ENCODE assay signal across 12 cellular contexts in genomic region chr1:63868220-63868897, GRCh38.
DNase-seq lines count a peak whose midpoint lies in the region; ATAC-seq, FAIRE-seq and TF ChIP-seq lines count a peak whose summit lies in the region.
"Had no signal": no experiment of that assay in that cellular context is flagged by ENCODE, and none has a peak within 500 bp of the region (broad histone marks: within the 10 kb centered on the region; RNA-seq: fewer than 3 reads in every experiment).

No MANE protein-coding gene starts in this region.

- dilution Hi-C loops in keratinocyte (cut with MboI; ENCODE audit: extremely low pct_ligation_motif_present, low sequenced_read_pairs): no loop called here

- WGBS in A549 (ENCODE audit: missing lambda C conversion rate): 58% methylated on average over 7 of the region's 7 CpGs

- peaks cover 30% of the 10 kb centered on the region for H3K4me1 ChIP-seq in A549
- H3K4me1 ChIP-seq in HCT116 (ENCODE audit: control insufficient read depth in 1 of 2, insufficient read depth in 2 of 2, low read length in 2 of 2): peaks cover 3 to 17% of the 10 kb centered on the region in 2 experiments; a peak in 3 of 4 replicates
- peaks cover 30% of the 10 kb centered on the region for H3K4me1 ChIP-seq in keratinocyte (ENCODE audit: control insufficient read depth, extremely low read depth, insufficient read depth, low read length)

- TF ChIP-seq CTCF in A549 (IDR thresholded peaks at IDR 0.05) (no peak), HCT116 (IDR thresholded peaks at IDR 0.05 in 2 of 3, conservative IDR thresholded peaks at IDR 0.05 in 1 of 3; ENCODE audit: borderline replicate concordance in 1 of 3, insufficient read depth in 1 of 3, low read depth in 2 of 3, low read length in 2 of 3) (peak in 1 of 3 experiments; percentile 19; a peak in 2 of 6 replicates), WERI-Rb-1 (IDR thresholded peaks at IDR 0.05; ENCODE audit: low read depth, low read length) (peak; percentile 55), keratinocyte (optimal IDR thresholded peaks at IDR 0.05 in 1 of 3, IDR thresholded peaks at IDR 0.05 in 1 of 3, conservative IDR thresholded peaks at IDR 0.05 in 1 of 3; ENCODE audit: extremely low read depth in 1 of 3, insufficient read depth in 2 of 3, low read length in 3 of 3) (peak in 1 of 3 experiments; percentile 19)

- no peak overlapping the region for H3K27ac Mint-ChIP-seq in activated naive CD8-positive, alpha-beta T cell treated with anti-CD3 and anti-CD28 coated beads, Interleukin-2, amount 50 U/mL, for 24 hours
- H3K27ac Mint-ChIP-seq: activated naive CD4-positive, alpha-beta T cell treated with anti-CD3 and anti-CD28 coated beads, Interleukin-2, amount 10 ng/mL, durations not matched to agents 7 days and 5 days; CD4-positive, CD25-positive, alpha-beta regulatory T cell had no signal

- H3K27ac ChIP-seq in A549: peak overlapping the region in 1 of 2 experiments; percentile 29; a peak in 1 of 6 replicates
- no peak overlapping the region for H3K27ac ChIP-seq in HCT116 (ENCODE audit: low read depth, low read length)
- H3K27ac ChIP-seq in WERI-Rb-1: no peak overlapping the region
- H3K27ac ChIP-seq in keratinocyte (ENCODE audit: control insufficient read depth, insufficient read depth, low read length): peak overlapping the region; percentile 59

- no peak for TF ChIP-seq EP300 in A549 (IDR thresholded peaks at IDR 0.05)

- intact Hi-C loops in HCT116 (cut with micrococcal nuclease): no loop called here

- no TSS peak for BruUV-seq in HCT116 (replicated peaks; lab: Mats Ljungman, UMichigan)

- H2AFZ ChIP-seq in HCT116 (ENCODE audit: low read depth, low read length, poor library complexity, severe bottlenecking) (no peak overlapping the region), keratinocyte (ENCODE audit: control insufficient read depth, low read length) (no peak overlapping the region)

- POLR2A ChIA-PET in A549 (lab: Yijun Ruan, JAX) (no interaction called here), HCT116 (lab: Charles Lee) (no interaction called here)

- H3K27me3 ChIP-seq in HCT116 (ENCODE audit: insufficient read depth, low read length) (no peaks in the 10 kb centered on the region), WERI-Rb-1 (ENCODE audit: insufficient read depth, low read depth, severe bottlenecking) (no peaks in the 10 kb centered on the region), keratinocyte (ENCODE audit: control insufficient read depth, extremely low read depth, insufficient read depth, low read length) (no peaks in the 10 kb centered on the region)

- ATAC-seq in A549 (peak; percentile 64 to 71; a peak in 4 of 6 replicates), HCT116 (peak; percentile 90)
- no peak for ATAC-seq in activated naive CD8-positive, alpha-beta T cell treated with anti-CD3 and anti-CD28 coated beads, Interleukin-2, amount 50 U/mL, for 24 hours

- no peaks in the 10 kb centered on the region for H3K79me2 ChIP-seq in HCT116 (ENCODE audit: insufficient read depth, low read length)
- no peaks in the 10 kb centered on the region for H3K79me2 ChIP-seq in keratinocyte (ENCODE audit: control insufficient read depth, insufficient read depth, low read length)

- H4K20me1 ChIP-seq in HCT116 (ENCODE audit: insufficient read depth) (no peaks in the 10 kb centered on the region), keratinocyte (ENCODE audit: control insufficient read depth, extremely low read depth, insufficient read depth, low read length) (no peaks in the 10 kb centered on the region)

- TF ChIP-seq RAD21 in A549 (conservative IDR thresholded peaks at IDR 0.05 in 1 of 2, IDR thresholded peaks at IDR 0.05 in 1 of 2) (no peak), HCT116 (IDR thresholded peaks at IDR 0.05; ENCODE audit: low read depth) (no peak)

- H3K9me3 Mint-ChIP-seq in activated naive CD8-positive, alpha-beta T cell treated with anti-CD3 and anti-CD28 coated beads, Interleukin-2, amount 50 U/mL, for 24 hours: no peaks in the 10 kb centered on the region
- H3K9me3 Mint-ChIP-seq: activated naive CD4-positive, alpha-beta T cell treated with anti-CD3 and anti-CD28 coated beads, Interleukin-2, amount 10 ng/mL, durations not matched to agents 7 days and 5 days; CD4-positive, CD25-positive, alpha-beta regulatory T cell had no signal

- H3K9me1 ChIP-seq in keratinocyte (ENCODE audit: control insufficient read depth, extremely low read depth, insufficient read depth, low read length): no peaks in the 10 kb centered on the region

- no peaks in the 10 kb centered on the region for H3K9me2 ChIP-seq in HCT116 (ENCODE audit: insufficient read depth)

- RAD21 ChIA-PET in HCT116 (lab: Charles Lee; ENCODE audit: low non-redundant PET in 1 of 2, low total read pairs in 2 of 2, uncharacterized antibody in 2 of 2, unreplicated experiment in 2 of 2): interaction anchor here in 1 of 2 experiments (1.3 kb wide), 1 partner anchor 176 kb away, joined by 4 read pairs; no protein-coding TSS in a partner anchor

- no peaks in the 10 kb centered on the region for H3K27me3 Mint-ChIP-seq in activated naive CD8-positive, alpha-beta T cell treated with anti-CD3 and anti-CD28 coated beads, Interleukin-2, amount 50 U/mL, for 24 hours
- H3K27me3 Mint-ChIP-seq: CD4-positive, CD25-positive, alpha-beta regulatory T cell had no signal

- no peak for FAIRE-seq in A549 (lab: Jason Lieb, UNC)
- peak; percentile 96 for FAIRE-seq in keratinocyte (lab: Jason Lieb, UNC)

- H3K4me3 ChIP-seq in A549 (no peak overlapping the region), HCT116 (replicated peaks in 1 of 2; ENCODE audit: low read depth in 1 of 2, low read length in 2 of 2) (no peak overlapping the region), WERI-Rb-1 (ENCODE audit: low read depth, low read length) (no peak overlapping the region), keratinocyte (ENCODE audit: control insufficient read depth in 2 of 3, extremely low read depth in 1 of 3, insufficient read depth in 2 of 3, low read depth in 1 of 3, low read length in 3 of 3) (peak overlapping the region in 1 of 3 experiments; percentile 35)

- CTCF ChIA-PET in A549 (lab: Yijun Ruan, JAX) (interaction anchor here (0.6 kb wide), 1 partner anchor 217 kb away, joined by 3 read pairs; no protein-coding TSS in a partner anchor), HCT116 (lab: Charles Lee) (interaction anchor here (1.1 to 1.6 kb wide), 2 partner anchors 176 to 295 kb away, joined by 3 to 5 read pairs; no protein-coding TSS in a partner anchor)

- no peaks in the 10 kb centered on the region for H3K4me1 Mint-ChIP-seq in activated naive CD8-positive, alpha-beta T cell treated with anti-CD3 and anti-CD28 coated beads, Interleukin-2, amount 50 U/mL, for 24 hours
- H3K4me1 Mint-ChIP-seq: activated naive CD4-positive, alpha-beta T cell treated with anti-CD3 and anti-CD28 coated beads, Interleukin-2, amount 10 ng/mL, durations not matched to agents 7 days and 5 days; CD4-positive, CD25-positive, alpha-beta regulatory T cell had no signal

- no peaks in the 10 kb centered on the region for H3K9me3 ChIP-seq in A549
- H3K9me3 ChIP-seq in HCT116 (ENCODE audit: control insufficient read depth in 1 of 2, insufficient read depth in 1 of 2, low read depth in 1 of 2, low read length in 2 of 2): no peaks in the 10 kb centered on the region
- no peaks in the 10 kb centered on the region for H3K9me3 ChIP-seq in WERI-Rb-1 (ENCODE audit: severe bottlenecking)
- no peaks in the 10 kb centered on the region for H3K9me3 ChIP-seq in keratinocyte (ENCODE audit: control insufficient read depth, low read depth, low read length)

- DNase-seq in A549 (ENCODE audit: low read depth in 1 of 2, low spot score in 1 of 2) (peak; percentile 16 to 29), HCT116 (ENCODE audit: low read depth, low spot score) (peak; percentile 51), WERI-Rb-1 (peak; percentile 61), keratinocyte (ENCODE audit: low read depth, low spot score) (peak; percentile 62), T-helper 9 cell (no peak), NCI-H146 (lab: John Stamatoyannopoulos, UW) (no peak), Ammon's horn (ENCODE audit: low spot score) (no peak)
- DNase-seq in activated naive CD8-positive, alpha-beta T cell treated with anti-CD3 and anti-CD28 coated beads, Interleukin-2, amount 50 U/mL, for 24 hours: no peak
- DNase-seq: activated CD4-positive, CD25-positive, alpha-beta regulatory T cell; activated naive CD4-positive, alpha-beta T cell treated with anti-CD3 and anti-CD28 coated beads, Interleukin-2, amount 10 ng/mL, durations not matched to agents 7 days and 5 days; CD4-positive, CD25-positive, alpha-beta regulatory T cell; NK-92 treated with Interleukin-12 subunit alpha and Interleukin-12 subunit beta, amount 100 ng/mL, for 24 hours had no signal

- no peak overlapping the region for H3K4me3 Mint-ChIP-seq in activated naive CD8-positive, alpha-beta T cell treated with anti-CD3 and anti-CD28 coated beads, Interleukin-2, amount 50 U/mL, for 24 hours
- H3K4me3 Mint-ChIP-seq: activated naive CD4-positive, alpha-beta T cell treated with anti-CD3 and anti-CD28 coated beads, Interleukin-2, amount 10 ng/mL, durations not matched to agents 7 days and 5 days; CD4-positive, CD25-positive, alpha-beta regulatory T cell had no signal

- H3K9ac ChIP-seq in HCT116 (ENCODE audit: low read length) (no peak overlapping the region), keratinocyte (ENCODE audit: control insufficient read depth, extremely low read depth, insufficient read depth, low read length) (peak overlapping the region; percentile 18)

- H3K4me2 ChIP-seq in A549: peak overlapping the region; percentile 33
- H3K4me2 ChIP-seq in HCT116 (ENCODE audit: low read length): peak overlapping the region; percentile 30
- peak overlapping the region; percentile 69 for H3K4me2 ChIP-seq in keratinocyte (ENCODE audit: control insufficient read depth, extremely low read depth, insufficient read depth, low read depth, low read length)

- H3K36me3 Mint-ChIP-seq in activated naive CD8-positive, alpha-beta T cell treated with anti-CD3 and anti-CD28 coated beads, Interleukin-2, amount 50 U/mL, for 24 hours (ENCODE audit: low read depth): no peaks in the 10 kb centered on the region
- H3K36me3 Mint-ChIP-seq: activated naive CD4-positive, alpha-beta T cell treated with anti-CD3 and anti-CD28 coated beads, Interleukin-2, amount 10 ng/mL, durations not matched to agents 7 days and 5 days; CD4-positive, CD25-positive, alpha-beta regulatory T cell had no signal

- TF ChIP-seq POLR2A in A549 (IDR thresholded peaks at IDR 0.05; ENCODE audit: low read length) (no peak), HCT116 (IDR thresholded peaks at IDR 0.05; ENCODE audit: borderline replicate concordance, extremely low read depth, insufficient read depth, insufficient read length) (no peak)

- H3K36me3 ChIP-seq in HCT116 (ENCODE audit: control insufficient read depth in 1 of 2, insufficient read depth in 2 of 2, low read length in 2 of 2) (no peaks in the 10 kb centered on the region), WERI-Rb-1 (no peaks in the 10 kb centered on the region), keratinocyte (ENCODE audit: control insufficient read depth in 2 of 2, extremely low read depth in 1 of 2, insufficient read depth in 2 of 2, low read length in 2 of 2) (no peaks in the 10 kb centered on the region)

TF ChIP-seq in A549, 52 proteins besides CTCF, POLR2A, EP300 and RAD21 (continues in another document):
- no peak for TF ChIP-seq ZSCAN20 (CRISPR knock-in tag; IDR thresholded peaks at IDR 0.05)

Comparison
In these comparisons a context has a peak if more than half of its experiments do, and no peak if none do; other contexts are left out.
1. DNase-seq: peak in A549 (2 of 2), HCT116 (single experiment), WERI-Rb-1 (single experiment) and keratinocyte (single experiment); none in T-helper 9 cell (single experiment), NCI-H146 (single experiment), Ammon's horn (single experiment) and activated naive CD8-positive, alpha-beta T cell treated with anti-CD3 and anti-CD28 coated beads, Interleukin-2, amount 50 U/mL, for 24 hours (single experiment).
2. Of the 6 proteins assayed by ChIP-seq in both A549 and HCT116: peak only in A549: none; only in HCT116: none; in both: MAX; in neither: 4; mixed calls (peak in some experiments, not most) for 1.
3. Peak in every context shown above with its lines, with median percentiles within 50 percentile points of each other: H3K4me2 ChIP-seq.